Comparison of ENCODE assay signal across 8 cellular contexts in genomic region chr1:116595065-116595840, GRCh38. TPM values are rescaled to one million over a fixed set of nuclear protein-coding genes. Genes with fewer than 3 reads are reported as not detected.
DNase-seq lines count a peak whose midpoint lies in the region; ATAC-seq and TF ChIP-seq lines count a peak whose summit lies in the region.
"Not testable (repeated sequence)": the region's sequence is repeated elsewhere in the genome, so short reads cannot be mapped to it uniquely, and the experiment has no call there.

No MANE protein-coding gene starts in this region.

- H3K56ac ChIP-seq in IMR-90 (ENCODE audit: extremely low read depth, insufficient read depth, low read length) = not testable (repeated sequence)

- not testable (repeated sequence) for H4K91ac ChIP-seq in IMR-90 (ENCODE audit: insufficient read depth, low read depth, low read length)

- not testable (repeated sequence) for H2BK15ac ChIP-seq in IMR-90 (ENCODE audit: low read depth, low read length)

- not testable (repeated sequence) for H3K9me3 Mint-ChIP-seq in effector memory CD8-positive, alpha-beta T cell; neural progenitor cell; type B pancreatic cell

- not testable (repeated sequence) for H3K36me3 ChIP-seq in IMR-90 (ENCODE audit: control insufficient read depth, insufficient read depth, low read length); OCI-LY1 (ENCODE audit: insufficient read depth, low read length); ascending aorta; cardiac muscle cell; neural progenitor cell

- not testable (repeated sequence) for H2BK120ac ChIP-seq in IMR-90 (ENCODE audit: low read depth, low read length)

- H3K79me1 ChIP-seq in IMR-90 (ENCODE audit: low read depth in 1 of 2, low read length in 2 of 2) = not testable (repeated sequence)

- H4K8ac ChIP-seq in IMR-90 (ENCODE audit: low read depth in 2 of 2, low read length in 2 of 2) = not testable (repeated sequence)

- not testable (repeated sequence) for H3K9ac ChIP-seq in IMR-90 (ENCODE audit: low read depth, low read length); OCI-LY1 (ENCODE audit: low read length); neural progenitor cell

- H3K27me3 Mint-ChIP-seq in effector memory CD8-positive, alpha-beta T cell; neural progenitor cell (ENCODE audit: insufficient read depth, low read depth); type B pancreatic cell: not testable (repeated sequence)

- dilution Hi-C loops in IMR-90 (cut with HindIII; ENCODE audit: low sequenced_read_pairs, unreplicated experiment) = not testable (repeated sequence)

- not testable (repeated sequence) for H3K18ac ChIP-seq in IMR-90 (ENCODE audit: low read depth, low read length)

- not testable (repeated sequence) for H3F3A ChIP-seq in OCI-LY1 (ENCODE audit: insufficient read depth, low read length); neural progenitor cell (ENCODE audit: low read depth)

- not testable (repeated sequence) for H3K79me2 ChIP-seq in OCI-LY1 (ENCODE audit: insufficient read depth, low read length); neural progenitor cell (ENCODE audit: low read depth)

- intact Hi-C loops in IMR-90 (cut with micrococcal nuclease); ascending aorta (cut with DNase I): not testable (repeated sequence)

- TF ChIP-seq POLR2A in IMR-90 (IDR thresholded peaks at IDR 0.05; ENCODE audit: low read depth, low read length) = not testable (repeated sequence)

- not testable (repeated sequence) for H3K4me3 ChIP-seq in IMR-90 (ENCODE audit: insufficient read depth, low read depth, low read length); OCI-LY1 (ENCODE audit: low read depth, low read length, poor library complexity, severe bottlenecking); ascending aorta; cardiac muscle cell; neural progenitor cell

- H3K9me1 ChIP-seq in IMR-90 (ENCODE audit: insufficient read depth, low read length) = not testable (repeated sequence)

- H3K9me2 ChIP-seq in OCI-LY1 (ENCODE audit: low read depth, low read length) = not testable (repeated sequence)

- CTCF ChIA-PET in IMR-90 (lab: Yijun Ruan, JAX) = interaction anchor here (0.7 to 2.7 kb wide), 5 partner anchors 9 to 114 kb away, joined by 3 to 19 read pairs (median 4); no protein-coding TSS in a partner anchor

- H2AFZ ChIP-seq in IMR-90 (replicated peaks; ENCODE audit: low read length, poor library complexity); OCI-LY1 (ENCODE audit: low read length); neural progenitor cell (replicated peaks): not testable (repeated sequence)

- in situ Hi-C loops in IMR-90 (cut with MboI; ENCODE audit: low sequenced_read_pairs) = not testable (repeated sequence)

- H3K4me1 Mint-ChIP-seq in effector memory CD8-positive, alpha-beta T cell (ENCODE audit: low read depth in 2 of 2) = peaks cover 9 to 10% of the 10 kb centered on the region in 2 donors
- peaks cover 26% of the 10 kb centered on the region for H3K4me1 Mint-ChIP-seq in neural progenitor cell
- peaks cover 25% of the 10 kb centered on the region for H3K4me1 Mint-ChIP-seq in type B pancreatic cell (ENCODE audit: unreplicated experiment)

- TF ChIP-seq RAD21 in IMR-90 (IDR thresholded peaks at IDR 0.05; ENCODE audit: low read length) = not testable (repeated sequence)

- not testable (repeated sequence) for H3K23ac ChIP-seq in IMR-90 (ENCODE audit: low read depth, low read length)

- not testable (repeated sequence) for H3K4me2 ChIP-seq in IMR-90 (ENCODE audit: low read depth, low read length); OCI-LY1 (ENCODE audit: low read length); neural progenitor cell

- peak overlapping the region; percentile 48 to 61 for H3K4me3 Mint-ChIP-seq in effector memory CD8-positive, alpha-beta T cell
- H3K4me3 Mint-ChIP-seq in neural progenitor cell, type B pancreatic cell: not testable (repeated sequence)

- H4K5ac ChIP-seq in IMR-90 (ENCODE audit: low read depth, low read length) = not testable (repeated sequence)

- not testable (repeated sequence) for H4K20me1 ChIP-seq in IMR-90 (ENCODE audit: insufficient read depth, low read length); OCI-LY1 (ENCODE audit: insufficient read depth, low read length); neural progenitor cell (ENCODE audit: low read depth)

- not testable (repeated sequence) for BruUV-seq in IMR-90 (replicated peaks; lab: Mats Ljungman, UMichigan)

- H3K4me1 ChIP-seq in IMR-90 (ENCODE audit: control insufficient read depth, insufficient read depth, low read length); OCI-LY1 (ENCODE audit: insufficient read depth, low read length, severe bottlenecking); ascending aorta; cardiac muscle cell (ENCODE audit: low read depth); neural progenitor cell: not testable (repeated sequence)

- not testable (repeated sequence) for H3K14ac ChIP-seq in IMR-90 (replicated peaks; ENCODE audit: low read depth, low read length)

- WGBS in IMR-90 (ENCODE audit: extremely low coverage in 2 of 2, insufficient read length in 1 of 2), 2 experiments = no CpG with 5 or more reads among the region's 4 CpGs

- POLR2A ChIA-PET in IMR-90 (lab: Charles Lee; ENCODE audit: unreplicated experiment) = not testable (repeated sequence)

- not testable (repeated sequence) for H2AK9ac ChIP-seq in IMR-90 (replicated peaks; ENCODE audit: low read depth, low read length, poor library complexity)

- H2BK5ac ChIP-seq in IMR-90 (ENCODE audit: low read depth, low read length, poor library complexity, severe bottlenecking) = not testable (repeated sequence)

- H2AK5ac ChIP-seq in IMR-90 (ENCODE audit: low read depth, low read length) = not testable (repeated sequence)

- not testable (repeated sequence) for H3K36me3 Mint-ChIP-seq in effector memory CD8-positive, alpha-beta T cell (ENCODE audit: insufficient read depth); neural progenitor cell; type B pancreatic cell

- peak; percentile 11 for DNase-seq in DMS 273 (lab: John Stamatoyannopoulos, UW; ENCODE audit: unreplicated experiment)
- DNase-seq in IMR-90; ascending aorta (ENCODE audit: low spot score in 2 of 2); effector memory CD8-positive, alpha-beta T cell; cardiac muscle cell (ENCODE audit: low read depth in 1 of 2, low spot score in 1 of 2); neural progenitor cell (ENCODE audit: low spot score); type B pancreatic cell (ENCODE audit: extremely low spot score, unreplicated experiment): not testable (repeated sequence)

- not testable (repeated sequence) for H3K9me3 ChIP-seq in IMR-90 (ENCODE audit: control insufficient read depth, insufficient read depth, low read length); OCI-LY1 (ENCODE audit: low read length); ascending aorta; cardiac muscle cell (ENCODE audit: low read depth); neural progenitor cell (ENCODE audit: low read depth)

- peak overlapping the region in 1 of 2 donors; percentile 7 for H3K27ac Mint-ChIP-seq in effector memory CD8-positive, alpha-beta T cell
- H3K27ac Mint-ChIP-seq in neural progenitor cell, type B pancreatic cell: not testable (repeated sequence)

- not testable (repeated sequence) for H3K27ac ChIP-seq in IMR-90 (ENCODE audit: insufficient read depth, low read length); OCI-LY1 (ENCODE audit: low read depth, low read length, poor library complexity, severe bottlenecking); ascending aorta; cardiac muscle cell; neural progenitor cell

- not testable (repeated sequence) for H3K27me3 ChIP-seq in IMR-90 (ENCODE audit: control insufficient read depth, insufficient read depth, low read length); OCI-LY1 (ENCODE audit: insufficient read depth, low read length); ascending aorta; cardiac muscle cell; neural progenitor cell

- TF ChIP-seq CTCF in IMR-90 (conservative IDR thresholded peaks at IDR 0.05; ENCODE audit: low read depth, low read length) (peak; percentile 25), OCI-LY1 (IDR thresholded peaks at IDR 0.05; ENCODE audit: low read length) (0 out of 2 replicates have a peak, but pooled peaks have one; percentile 13), ascending aorta (IDR thresholded peaks at IDR 0.05) (peak in 2 of 3 experiments; percentile 15 to 19), cardiac muscle cell (IDR thresholded peaks at IDR 0.05; ENCODE audit: low read depth, low read length) (peak; percentile 47), neural progenitor cell (IDR thresholded peaks at IDR 0.05) (peak; percentile 34), type B pancreatic cell (conservative IDR thresholded peaks at IDR 0.05) (peak; percentile 63)

- not testable (repeated sequence) for H3K4ac ChIP-seq in IMR-90 (ENCODE audit: low read depth, low read length)

- H2BK20ac ChIP-seq in IMR-90 (ENCODE audit: low read depth, low read length) = not testable (repeated sequence)

- not testable (repeated sequence) for ATAC-seq in IMR-90 (ENCODE audit: low read depth); effector memory CD8-positive, alpha-beta T cell (replicated peaks)

RNA-seq across cellular contexts. Expression of gene CD58, which starts 24.4 kb away (rescaled TPM):
- total RNA-seq in IMR-90 (2012; rRNA removed) (5.4 and 6.4 TPM in 2 replicates), ascending aorta (50.7 TPM), cardiac muscle cell (6.1 and 7.8 TPM in 2 replicates), neural progenitor cell (ENCODE audit: low replicate concordance) (4.2 and 14.6 TPM in 2 replicates), type B pancreatic cell (ENCODE audit: low replicate concordance) (7.2 and 10.7 TPM in 2 replicates)
- polyA plus RNA-seq in IMR-90 (2012; rRNA removed) (3.8 and 5.7 TPM in 2 replicates), cardiac muscle cell (17.5 and 20.0 TPM in 2 replicates)
- polyA plus RNA-seq in IMR-90 (2012; cell fraction: cytosol; rRNA removed) = 1.4 and 1.6 TPM in 2 replicates
- polyA plus RNA-seq in IMR-90 (2012; cell fraction: nucleus; rRNA removed; ENCODE audit: low replicate concordance) = 0.54 and 4.5 TPM in 2 replicates

Comparison
In these comparisons a context has a peak if more than half of its experiments do, and no peak if none do; other contexts are left out.
1. CTCF ChIP-seq: peak in every context shown above with its lines; median percentile 63 in type B pancreatic cell; 47 in cardiac muscle cell; 34 in neural progenitor cell; 25 in IMR-90; 17 in ascending aorta; 13 in OCI-LY1.